ENCODE assay signal across 10 cellular contexts in the genomic region with DNA sequence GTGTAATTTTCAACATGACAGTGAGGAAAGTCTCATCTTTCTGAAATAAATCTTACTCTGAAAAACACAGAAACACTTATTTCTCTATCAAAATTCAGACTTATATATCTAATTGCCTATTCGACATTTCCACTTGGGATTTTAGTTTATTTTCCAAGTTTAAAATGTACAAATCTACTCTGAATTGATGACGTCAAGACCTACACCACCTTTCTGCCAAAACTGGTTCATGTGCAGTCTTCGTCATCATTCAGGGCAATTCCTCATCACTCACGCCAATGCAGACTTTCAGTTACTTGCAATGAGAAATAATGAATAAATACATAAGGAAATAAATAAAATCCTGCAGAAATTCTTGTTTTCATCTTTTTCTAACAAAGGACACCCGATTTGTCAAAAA.
"Had no signal": no experiment of that assay in that cellular context is flagged by ENCODE, and none has a peak within 500 bp of the region (broad histone marks: within the 10 kb centered on the region; RNA-seq: fewer than 3 reads in every experiment).

No MANE protein-coding gene starts in this region.

- H3K4me3 Mint-ChIP-seq: GM23338, H9 had no signal

- H3K27ac Mint-ChIP-seq: GM23338, H9 had no signal

- H3K9ac ChIP-seq: GM23248 had no signal

- DNase-seq: GM23248, GOT3, H7, H9, HCEC 1CT had no signal

- FAIRE-seq: H1, H54 had no signal

- H3K4me3 ChIP-seq: GM23248, GM23338, HAP-1 had no signal

- ATAC-seq: GM23338, HCT116 had no signal

- H2AFZ ChIP-seq: GM23248, GM23338 had no signal

- H3K4me2 ChIP-seq: GM23338 had no signal

- H3K9me3 ChIP-seq: HAP-1 had no signal

- H3K27ac ChIP-seq: GM23248 had no signal

- H3K9me3 Mint-ChIP-seq: GM23338, H9 had no signal

- H3K36me3 ChIP-seq: HAP-1 had no signal
